8 cellular contexts compared by ENCODE assay signal in genomic region chr14:35285168-35285990, GRCh38.
DNase-seq lines count a peak whose midpoint lies in the region; ATAC-seq lines count a peak whose summit lies in the region.

No MANE protein-coding gene starts in this region.

- peak overlapping the region; percentile 98 for H3K27ac Mint-ChIP-seq in activated naive CD8-positive, alpha-beta T cell

- DNase-seq in KBM-7 (peak; percentile 84), COLO829 (ENCODE audit: low spot score) (no peak), amniotic stem cell (lab: John Stamatoyannopoulos, UW) (no peak), OCI-M2 (lab: John Stamatoyannopoulos, UW; ENCODE audit: unreplicated experiment) (no peak)
- no peak for DNase-seq in stimulated activated naive CD8-positive, alpha-beta T cell treated with anti-CD3 and anti-CD28 coated beads, Interleukin-15, Interleukin-2, amounts not matched to agents 100 U/mL and 50 U/mL, for 24 hours

- peaks cover 12% of the 10 kb centered on the region for H3K36me3 Mint-ChIP-seq in activated naive CD8-positive, alpha-beta T cell

- peaks cover 46% of the 10 kb centered on the region for H3K4me1 Mint-ChIP-seq in activated naive CD8-positive, alpha-beta T cell (ENCODE audit: low read depth)

- no peaks in the 10 kb centered on the region for H3K27me3 Mint-ChIP-seq in activated naive CD8-positive, alpha-beta T cell

- ATAC-seq in GM18499 (IDR thresholded peaks at IDR 0.05; ENCODE audit: insufficient read depth, unreplicated experiment), result peak; percentile 62
- ATAC-seq in GM21619 (IDR thresholded peaks at IDR 0.05; ENCODE audit: unreplicated experiment), result peak; percentile 69
- peak; percentile 55 for ATAC-seq in stimulated activated naive CD8-positive, alpha-beta T cell treated with anti-CD3 and anti-CD28 coated beads, Interleukin-15, Interleukin-2, amounts not matched to agents 100 U/mL and 50 U/mL, for 24 hours

- H3K4me3 Mint-ChIP-seq in activated naive CD8-positive, alpha-beta T cell, result peak overlapping the region; percentile 65

- in situ Hi-C loops in KBM-7 (cut with MboI; ENCODE audit: low pct_unique_long_range_greater_than_20kb, low sequenced_read_pairs), result no loop called here

- no peaks in the 10 kb centered on the region for H3K9me3 Mint-ChIP-seq in activated naive CD8-positive, alpha-beta T cell (ENCODE audit: low read depth)
